In the genomic region with DNA sequence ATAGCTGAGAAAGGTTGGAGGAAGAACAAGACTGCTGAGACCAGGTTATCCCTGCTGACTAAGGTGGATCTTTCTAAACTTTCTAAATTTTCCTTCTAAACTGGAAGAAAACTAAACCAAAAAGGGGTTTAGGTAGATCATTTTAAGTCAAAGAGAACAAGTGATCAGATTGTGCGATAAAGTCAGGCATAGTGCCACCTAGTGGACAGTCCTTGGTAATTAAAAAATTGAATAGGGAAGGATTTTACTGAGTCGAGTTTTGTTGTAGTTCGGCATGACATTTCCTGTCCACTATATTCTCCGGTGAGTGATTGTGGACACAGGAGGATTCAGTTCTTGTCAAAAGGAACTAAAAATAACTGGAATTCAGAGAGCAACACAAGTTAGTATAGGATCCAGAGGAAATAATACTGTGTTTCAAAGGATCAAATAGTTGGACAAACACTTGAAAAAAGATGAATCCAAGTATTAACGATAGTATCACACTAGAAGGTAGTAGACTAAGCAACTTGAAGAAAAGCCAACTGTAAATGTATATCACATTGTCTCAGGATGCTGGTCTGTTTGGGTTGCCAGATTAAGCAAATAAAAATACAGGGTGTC, we compare ENCODE assay signal across 8 cellular contexts.
A peak's percentile ranks its signal among the peaks of the same experiment; 100 is the strongest.
DNase-seq lines count a peak whose midpoint lies in the region; ATAC-seq and TF ChIP-seq lines count a peak whose summit lies in the region.

No MANE protein-coding gene starts in this region.

- no peaks in the 10 kb centered on the region for H3K9me3 ChIP-seq in neural cell (ENCODE audit: low read length)
- no peaks in the 10 kb centered on the region for H3K9me3 ChIP-seq in effector memory CD4-positive, alpha-beta T cell (ENCODE audit: control insufficient read depth, low read length)

- H3K4me2 ChIP-seq in neural cell (ENCODE audit: low read length) = no peak overlapping the region

- peak; percentile 69 for TF ChIP-seq CTCF in neural cell (IDR thresholded peaks at IDR 0.05; ENCODE audit: poor library complexity, severe bottlenecking)

- no peaks in the 10 kb centered on the region for H3K27me3 ChIP-seq in neural cell (ENCODE audit: insufficient read depth, low read depth, low read length)
- no peaks in the 10 kb centered on the region for H3K27me3 ChIP-seq in effector memory CD4-positive, alpha-beta T cell (replicated peaks; ENCODE audit: control insufficient read depth, insufficient read depth, low read length, poor library complexity, severe bottlenecking)

- no peak for TF ChIP-seq EP300 in neural cell (conservative IDR thresholded peaks at IDR 0.05; ENCODE audit: poor library complexity, severe bottlenecking)

- no peak overlapping the region for H2AFZ ChIP-seq in neural cell (ENCODE audit: low read depth, low read length)

- H3F3A ChIP-seq in neural cell (ENCODE audit: insufficient read depth, low read length, poor library complexity, severe bottlenecking) = no peaks in the 10 kb centered on the region

- TF ChIP-seq RAD21 in neural cell (conservative IDR thresholded peaks at IDR 0.05) = peak; percentile 59

- no peaks in the 10 kb centered on the region for H3K36me3 ChIP-seq in neural cell (ENCODE audit: insufficient read depth, low read length)
- no peaks in the 10 kb centered on the region for H3K36me3 ChIP-seq in effector memory CD4-positive, alpha-beta T cell (ENCODE audit: control insufficient read depth, insufficient read depth, low read length)

- H3K27ac ChIP-seq in neural cell (ENCODE audit: low read length) = no peak overlapping the region
- no peak overlapping the region for H3K27ac ChIP-seq in effector memory CD4-positive, alpha-beta T cell (ENCODE audit: insufficient read depth, low read length, poor library complexity, severe bottlenecking)

- H3K4me3 ChIP-seq in neural cell (ENCODE audit: low read length) = no peak overlapping the region
- H3K4me3 ChIP-seq in effector memory CD4-positive, alpha-beta T cell (ENCODE audit: insufficient read depth, low read depth, low read length, poor library complexity, severe bottlenecking) = no peak overlapping the region

- H3K4me1 ChIP-seq in effector memory CD4-positive, alpha-beta T cell (ENCODE audit: control insufficient read depth, insufficient read depth, low read length, poor library complexity, severe bottlenecking) = no peaks in the 10 kb centered on the region

- H4K20me1 ChIP-seq in neural cell (ENCODE audit: insufficient read depth) = no peaks in the 10 kb centered on the region

- H3K9me2 ChIP-seq in neural cell (ENCODE audit: insufficient read depth, low read length) = no peaks in the 10 kb centered on the region

- DNase-seq in D341Med (ENCODE audit: low spot score) (peak; percentile 44), NOMO-1 treated with DMSO at 0.1 percent for 48 hours (lab: John Stamatoyannopoulos, UW; ENCODE audit: unreplicated experiment) (peak; percentile 33), dermis blood vessel endothelial cell (peak; percentile 30), amniotic stem cell (lab: John Stamatoyannopoulos, UW) (no peak)
- DNase-seq in effector memory CD4-positive, alpha-beta T cell = no peak

- no peak overlapping the region for H3K9ac ChIP-seq in neural cell (ENCODE audit: low read length)

- H3K79me2 ChIP-seq in neural cell (replicated peaks; ENCODE audit: insufficient read depth, low read length) = no peaks in the 10 kb centered on the region

- peak; percentile 90 for ATAC-seq in GM18519 (IDR thresholded peaks at IDR 0.05; ENCODE audit: low FRiP score, unreplicated experiment)
- ATAC-seq in HG03175 (IDR thresholded peaks at IDR 0.05; ENCODE audit: unreplicated experiment) = peak; percentile 86

TF ChIP-seq in neural cell, 6 proteins besides CTCF, POLR2A, EP300 and RAD21:
- TF ChIP-seq MXI1 (conservative IDR thresholded peaks at IDR 0.05; ENCODE audit: poor library complexity, severe bottlenecking) (no peak), SMC3 (conservative IDR thresholded peaks at IDR 0.05; ENCODE audit: poor library complexity) (peak; percentile 63), POLR2AphosphoS5 (IDR thresholded peaks at IDR 0.05) (no peak)

Comparison
In these comparisons a context has a peak if more than half of its experiments do, and no peak if none do; other contexts are left out.
1. DNase-seq: peak in D341Med (single experiment), NOMO-1 treated with DMSO at 0.1 percent for 48 hours (single experiment) and dermis blood vessel endothelial cell (single experiment); none in effector memory CD4-positive, alpha-beta T cell (0 of 3) and amniotic stem cell (single experiment).